1 cellular context compared by ENCODE assay signal in the genomic region with DNA sequence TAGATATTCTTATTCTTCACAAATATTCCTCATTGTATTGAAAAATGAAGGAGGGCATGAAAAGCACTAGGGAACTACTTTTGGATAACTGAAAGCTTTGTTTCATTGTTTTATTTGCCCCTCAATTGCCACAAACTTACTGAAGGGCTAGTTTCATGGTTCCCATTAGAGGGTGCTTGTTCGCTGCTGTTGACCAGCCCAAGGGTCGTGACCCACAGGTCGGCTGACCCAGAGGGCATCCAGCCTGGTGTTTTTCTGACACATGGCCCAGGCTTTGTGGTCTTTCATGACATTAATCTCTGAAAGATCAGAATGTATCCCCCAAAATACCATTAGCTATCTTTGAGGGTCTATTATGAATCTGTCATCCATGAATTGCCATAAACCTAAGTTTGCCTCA.
A peak's percentile ranks its signal among the peaks of the same experiment; 100 is the strongest.
TF ChIP-seq lines count a peak whose summit lies in the region.

No MANE protein-coding gene starts in this region.

TF ChIP-seq in K562, 482 proteins besides CTCF, POLR2A, EP300 and RAD21:
- TF ChIP-seq NR2C2 (CRISPR knock-in tag; IDR thresholded peaks at IDR 0.05), result no peak
- peak; percentile 44; the same call in 1 of the 2 replicates for TF ChIP-seq NR2C2 (tag; IDR thresholded peaks at IDR 0.05)
- TF ChIP-seq ELF4 (CRISPR knock-in tag; IDR thresholded peaks at IDR 0.05), result no peak
- no peak for TF ChIP-seq PYGO2 (tag; IDR thresholded peaks at IDR 0.05)
- TF ChIP-seq NR2C1 (IDR thresholded peaks at IDR 0.05), result peak; percentile 33; the same call in 1 of the 2 replicates
- 0 out of 2 replicates have a peak, but pooled peaks have one; percentile 21 for TF ChIP-seq NR2C1 (tag; IDR thresholded peaks at IDR 0.05)
- no peak for TF ChIP-seq WHSC1 (IDR thresholded peaks at IDR 0.05; ENCODE audit: low read length)
- no peak for TF ChIP-seq ZNF584 (CRISPR knock-in tag; IDR thresholded peaks at IDR 0.05; ENCODE audit: low read depth)
- TF ChIP-seq, protein P1, sequence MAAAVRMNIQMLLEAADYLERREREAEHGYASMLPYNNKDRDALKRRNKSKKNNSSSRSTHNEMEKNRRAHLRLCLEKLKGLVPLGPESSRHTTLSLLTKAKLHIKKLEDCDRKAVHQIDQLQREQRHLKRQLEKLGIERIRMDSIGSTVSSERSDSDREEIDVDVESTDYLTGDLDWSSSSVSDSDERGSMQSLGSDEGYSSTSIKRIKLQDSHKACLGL (CRISPR knock-in tag; IDR thresholded peaks at IDR 0.05; ENCODE audit: borderline replicate concordance, poor library complexity, severe bottlenecking), result no peak
- no peak for TF ChIP-seq ZNF699 (CRISPR knock-in tag; IDR thresholded peaks at IDR 0.05; ENCODE audit: insufficient replicate concordance)
